16 cellular contexts compared by ENCODE assay signal in genomic region chr11:68139395-68139794, GRCh38.
"Had no signal": no experiment of that assay in that cellular context is flagged by ENCODE, and none has a peak within 500 bp of the region (broad histone marks: within the 10 kb centered on the region; RNA-seq: fewer than 3 reads in every experiment).

No MANE protein-coding gene starts in this region.

- DNase-seq: effector memory CD8-positive, alpha-beta T cell; glutamatergic neuron; islet precursor cell; mammary epithelial cell; naive thymus-derived CD4-positive, alpha-beta T cell; nephron progenitor cell; psoas muscle; retina; right lobe of liver; stimulated activated CD4-positive, alpha-beta T cell treated with anti-CD3 and anti-CD28 coated beads, Interleukin-4, amount 100 ng/mL, for 24 hours; testis had no signal

- H3K27me3 ChIP-seq: esophagus muscularis mucosa, gastroesophageal sphincter, right lobe of liver, testis, tibial nerve had no signal

- H3K36me3 ChIP-seq: esophagus muscularis mucosa, gastroesophageal sphincter, right lobe of liver, tibial nerve had no signal

- H3K27ac ChIP-seq: epithelial cell of prostate, esophagus muscularis mucosa, gastroesophageal sphincter, parathyroid adenoma, psoas muscle, right lobe of liver, testis, tibial nerve had no signal

- H3K4me3 ChIP-seq: esophagus muscularis mucosa, gastroesophageal sphincter, psoas muscle, right lobe of liver, testis, tibial nerve had no signal

- H3K9me3 ChIP-seq: esophagus muscularis mucosa, gastroesophageal sphincter, psoas muscle, right lobe of liver, testis, tibial nerve had no signal

- H3K4me1 ChIP-seq: gastroesophageal sphincter, parathyroid adenoma, psoas muscle, testis had no signal
